ENCODE assay signal across 36 cellular contexts in the genomic region with DNA sequence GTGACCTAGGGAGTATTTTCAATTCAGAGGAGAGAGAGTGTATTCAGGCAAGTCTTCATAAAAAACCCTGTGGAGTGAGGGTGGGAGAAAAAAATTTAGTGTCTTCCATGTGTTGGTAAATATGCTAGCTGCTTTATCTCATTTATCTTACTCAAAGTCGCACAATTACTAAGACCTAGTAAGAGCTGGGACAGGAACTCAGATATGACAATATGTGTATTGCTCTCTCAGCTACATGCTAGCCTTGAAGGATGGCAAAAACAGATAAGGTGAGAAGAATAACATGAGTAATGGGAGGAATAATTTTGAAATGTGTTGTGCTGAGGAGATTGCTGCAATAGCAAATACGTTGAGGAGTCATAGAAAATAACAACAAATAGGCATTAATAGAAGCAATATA.
DNase-seq lines count a peak whose midpoint lies in the region; ATAC-seq, FAIRE-seq and TF ChIP-seq lines count a peak whose summit lies in the region.
"Had no signal": no experiment of that assay in that cellular context is flagged by ENCODE, and none has a peak within 500 bp of the region (broad histone marks: within the 10 kb centered on the region; RNA-seq: fewer than 3 reads in every experiment).

No MANE protein-coding gene starts in this region.

- H3K79me2 ChIP-seq in astrocyte (ENCODE audit: insufficient read depth, low read length) (no peaks in the 10 kb centered on the region), K562 (ENCODE audit: control insufficient read depth, insufficient read depth, low read length) (no peaks in the 10 kb centered on the region), H1 (ENCODE audit: control insufficient read depth in 1 of 2, insufficient read depth in 2 of 2, low read length in 2 of 2) (no peaks in the 10 kb centered on the region)

- H3K4me3 ChIP-seq in astrocyte (ENCODE audit: insufficient read depth, low read depth, low read length): no peak overlapping the region
- H3K4me3 ChIP-seq in K562: no peak overlapping the region
- H3K4me3 ChIP-seq in H1 (ENCODE audit: extremely low read depth in 1 of 4, insufficient read depth in 2 of 4, low read depth in 3 of 4, low read length in 4 of 4): no peak overlapping the region
- H3K4me3 ChIP-seq: A549; BLaER1; BLaER1 treated with 17β-estradiol and CSF1 and Interleukin-3, amounts not matched to agents 10 nM and 100 nM had no signal

- no peak overlapping the region for H3K27ac Mint-ChIP-seq in astrocyte (ENCODE audit: unreplicated experiment)
- H3K27ac Mint-ChIP-seq: B cell; CD14-positive monocyte; CD4-positive, alpha-beta memory T cell; CD4-positive, alpha-beta T cell; CD4-positive, CD25-positive, alpha-beta regulatory T cell; CD8-positive, alpha-beta memory T cell; CD8-positive, alpha-beta T cell had no signal

- H2AFZ ChIP-seq in astrocyte (ENCODE audit: low read depth, low read length): no peak overlapping the region
- no peak overlapping the region for H2AFZ ChIP-seq in K562 (ENCODE audit: low read depth, low read length)
- no peak overlapping the region for H2AFZ ChIP-seq in H1 (ENCODE audit: low read length)

- H3K9me3 ChIP-seq in astrocyte (ENCODE audit: insufficient read depth, low read depth, low read length) (no peaks in the 10 kb centered on the region), K562 (replicated peaks; ENCODE audit: control insufficient read depth, insufficient read depth, low read depth, low read length) (no peaks in the 10 kb centered on the region), H1 (ENCODE audit: insufficient read depth in 2 of 2, low read depth in 1 of 2, low read length in 1 of 2) (no peaks in the 10 kb centered on the region)
- H3K9me3 ChIP-seq: A549, BE2C, Caco-2 had no signal

- H3K23me2 ChIP-seq in H1 (ENCODE audit: low read depth, low read length): no peaks in the 10 kb centered on the region

- H3K4me2 ChIP-seq in astrocyte (ENCODE audit: low read length) (no peak overlapping the region), K562 (ENCODE audit: insufficient read depth, low read length) (no peak overlapping the region), H1 (ENCODE audit: insufficient read depth in 1 of 2, low read depth in 2 of 2, low read length in 2 of 2) (no peak overlapping the region)
- H3K4me2 ChIP-seq: A549; BLaER1; BLaER1 treated with 17β-estradiol and CSF1 and Interleukin-3, amounts not matched to agents 10 nM and 100 nM had no signal

- H2BK12ac ChIP-seq in H1 (ENCODE audit: low read depth, low read length): no peak overlapping the region

- no peak overlapping the region for H3K4me3 Mint-ChIP-seq in astrocyte (ENCODE audit: unreplicated experiment)
- H3K4me3 Mint-ChIP-seq: B cell; CD14-positive monocyte; CD4-positive, alpha-beta memory T cell; CD4-positive, alpha-beta T cell; CD4-positive, CD25-positive, alpha-beta regulatory T cell; CD8-positive, alpha-beta memory T cell; CD8-positive, alpha-beta T cell had no signal

- no peak overlapping the region for H4K8ac ChIP-seq in H1 (ENCODE audit: extremely low read depth, insufficient read depth, low read length)

- no peaks in the 10 kb centered on the region for H3K9me1 ChIP-seq in K562 (ENCODE audit: control insufficient read depth, insufficient read depth, low read length)

- ATAC-seq in K562 (peak; percentile 61), GM21737 (IDR thresholded peaks at IDR 0.05; ENCODE audit: unreplicated experiment) (no peak), HG02852 (IDR thresholded peaks at IDR 0.05; ENCODE audit: unreplicated experiment) (no peak)
- ATAC-seq: A549; CD8-positive, alpha-beta T cell had no signal

- intact Hi-C loops in K562 (cut with micrococcal nuclease): no loop called here

- 5% methylated on average over 2 of the region's 2 CpGs for WGBS in K562 (ENCODE audit: insufficient coverage, low coverage, missing lambda C conversion rate)
- 92% methylated on average over 2 of the region's 2 CpGs; no CpG with 5 or more reads in 1 of the 2 experiments for WGBS in H1 (ENCODE audit: extremely low coverage in 1 of 2, insufficient coverage in 1 of 2, insufficient read length in 1 of 2, insufficient replicate concordance in 2 of 2, low coverage in 1 of 2, low lambda C conversion rate in 2 of 2, missing lambda C conversion rate in 1 of 2), 2 experiments

- H2AK5ac ChIP-seq in H1 (ENCODE audit: low read depth, low read length): no peak overlapping the region

- TF ChIP-seq EP300 in K562 (IDR thresholded peaks at IDR 0.05; ENCODE audit: low read length) (no peak), H1 (IDR thresholded peaks at IDR 0.05; ENCODE audit: borderline replicate concordance in 1 of 2, low read depth in 2 of 2, low read length in 2 of 2) (no peak)

- TF ChIP-seq RAD21 in K562 (CRISPR knock-in tag; conservative IDR thresholded peaks at IDR 0.05 in 1 of 2, IDR thresholded peaks at IDR 0.05 in 1 of 2) (no peak), H1 (IDR thresholded peaks at IDR 0.05 in 1 of 2, conservative IDR thresholded peaks at IDR 0.05 in 1 of 2; ENCODE audit: low read depth in 2 of 2, low read length in 2 of 2) (no peak)

- H3K23ac ChIP-seq in H1 (ENCODE audit: insufficient read length): no peak overlapping the region

- no peaks in the 10 kb centered on the region for H3K27me3 Mint-ChIP-seq in astrocyte (ENCODE audit: low read depth, unreplicated experiment)
- H3K27me3 Mint-ChIP-seq: B cell; CD4-positive, alpha-beta T cell; CD4-positive, CD25-positive, alpha-beta regulatory T cell had no signal

- H2BK5ac ChIP-seq in H1 (ENCODE audit: low read depth, low read length): no peak overlapping the region

- FAIRE-seq in astrocyte (lab: Jason Lieb, UNC) (peak; percentile 23), K562 (lab: Jason Lieb, UNC) (peak; percentile 55), H1 (lab: Jason Lieb, UNC) (no peak)
- FAIRE-seq: A204.1, A549, D721Med had no signal

- POLR2A ChIA-PET in K562 (lab: Yijun Ruan, JAX) (no interaction called here), H1 (lab: Charles Lee; ENCODE audit: partially characterized antibody) (no interaction called here)

- no peaks in the 10 kb centered on the region for H3K4me1 Mint-ChIP-seq in astrocyte (ENCODE audit: low read depth, unreplicated experiment)
- H3K4me1 Mint-ChIP-seq: B cell; CD14-positive monocyte; CD4-positive, alpha-beta memory T cell; CD4-positive, CD25-positive, alpha-beta regulatory T cell; CD8-positive, alpha-beta memory T cell had no signal

- CTCF ChIA-PET in K562 (lab: Yijun Ruan, JAX; ENCODE audit: low intra/inter-chr PET ratio): no interaction called here
- CTCF ChIA-PET in H1 (lab: Charles Lee; ENCODE audit: partially characterized antibody): no interaction called here

- TF ChIP-seq POLR2A in K562 (conservative IDR thresholded peaks at IDR 0.05) (no peak), H1 (IDR thresholded peaks at IDR 0.05; ENCODE audit: control extremely low read depth in 1 of 2, low read depth in 2 of 2, low read length in 2 of 2) (no peak)

- TF ChIP-seq CTCF in astrocyte (IDR thresholded peaks at IDR 0.05; ENCODE audit: insufficient read depth, low read depth, low read length) (no peak), K562 (IDR thresholded peaks at IDR 0.05 in 2 of 3, conservative IDR thresholded peaks at IDR 0.05 in 1 of 3; ENCODE audit: insufficient read depth in 2 of 3, low read depth in 1 of 3, low read length in 3 of 3) (no peak), H1 (IDR thresholded peaks at IDR 0.05; ENCODE audit: control extremely low read depth in 1 of 3, insufficient read depth in 1 of 3, low read depth in 1 of 3, low read length in 3 of 3) (no peak)

- no peak overlapping the region for H3K56ac ChIP-seq in H1 (replicated peaks; ENCODE audit: insufficient read length, low read depth, low read length)

- H4K5ac ChIP-seq in H1 (ENCODE audit: insufficient read length, low read depth, low read length): no peak overlapping the region

- no peak overlapping the region for H3K9ac ChIP-seq in astrocyte (ENCODE audit: low read length)
- H3K9ac ChIP-seq in K562 (ENCODE audit: insufficient read depth in 1 of 2, low read depth in 2 of 2, low read length in 2 of 2): no peak overlapping the region
- H3K9ac ChIP-seq in H1 (replicated peaks in 1 of 4; ENCODE audit: extremely low read depth in 1 of 4, low read depth in 3 of 4, low read length in 3 of 4): no peak overlapping the region
- H3K9ac ChIP-seq: BLaER1; BLaER1 treated with 17β-estradiol and CSF1 and Interleukin-3, amounts not matched to agents 10 nM and 100 nM had no signal

- H3K4me1 ChIP-seq in astrocyte (ENCODE audit: insufficient read depth, low read length): no peaks in the 10 kb centered on the region
- peaks cover 0 to 4% of the 10 kb centered on the region in 2 experiments; a peak in 2 of 5 replicates for H3K4me1 ChIP-seq in K562 (replicated peaks in 1 of 2; ENCODE audit: control insufficient read depth in 2 of 2, insufficient read depth in 2 of 2, low read length in 2 of 2)
- peaks cover 0 to 2% (median 0%) of the 10 kb centered on the region in 4 experiments; a peak in 1 of 7 replicates for H3K4me1 ChIP-seq in H1 (replicated peaks in 1 of 4; ENCODE audit: control insufficient read depth in 3 of 4, insufficient read depth in 4 of 4, low read length in 3 of 4)
- H3K4me1 ChIP-seq: A549; BE2C; BLaER1; BLaER1 treated with 17β-estradiol and CSF1 and Interleukin-3, amounts not matched to agents 10 nM and 100 nM; Caco-2 had no signal

- H4K20me1 ChIP-seq in astrocyte (ENCODE audit: insufficient read depth, low read length) (no peaks in the 10 kb centered on the region), K562 (replicated peaks; ENCODE audit: control insufficient read depth, insufficient read depth, low read length) (no peaks in the 10 kb centered on the region), H1 (replicated peaks in 1 of 2; ENCODE audit: control insufficient read depth in 1 of 2, insufficient read depth in 2 of 2, low read length in 2 of 2) (no peaks in the 10 kb centered on the region)
- H4K20me1 ChIP-seq: BLaER1; BLaER1 treated with 17β-estradiol and CSF1 and Interleukin-3, amounts not matched to agents 10 nM and 100 nM had no signal

- no peak overlapping the region for H2BK20ac ChIP-seq in H1 (ENCODE audit: low read length)

- no peaks in the 10 kb centered on the region for H3K79me1 ChIP-seq in H1 (ENCODE audit: low read depth, low read length)

- no peak overlapping the region for H3K18ac ChIP-seq in H1 (ENCODE audit: extremely low read depth, low read length)

- peaks cover 8% of the 10 kb centered on the region for H3K9me3 Mint-ChIP-seq in astrocyte (ENCODE audit: unreplicated experiment)

- no peaks in the 10 kb centered on the region for H3K36me3 ChIP-seq in astrocyte (ENCODE audit: insufficient read depth, low read length)
- no peaks in the 10 kb centered on the region for H3K36me3 ChIP-seq in K562 (ENCODE audit: control insufficient read depth, insufficient read depth, low read length)
- no peaks in the 10 kb centered on the region for H3K36me3 ChIP-seq in H1 (ENCODE audit: control insufficient read depth in 2 of 4, insufficient read depth in 4 of 4, low read length in 3 of 4)
- H3K36me3 ChIP-seq: BE2C; BLaER1; BLaER1 treated with 17β-estradiol and CSF1 and Interleukin-3, amounts not matched to agents 10 nM and 100 nM had no signal

- no peak overlapping the region for H4K91ac ChIP-seq in H1 (replicated peaks; ENCODE audit: insufficient read length, low read length)

- DNase-seq in OCI-M1 (lab: John Stamatoyannopoulos, UW): peak; percentile 4
- no peak for DNase-seq in astrocyte (ENCODE audit: low read depth)
- DNase-seq in K562 (ENCODE audit: extremely low read depth in 1 of 4, low spot score in 3 of 4): peak in 2 of 4 experiments; percentile 7 to 27
- DNase-seq in H1 (ENCODE audit: low read depth in 1 of 2, low spot score in 2 of 2): no peak
- no peak for DNase-seq in KG1 (lab: John Stamatoyannopoulos, UW)
- no peak for DNase-seq in stimulated activated naive CD4-positive, alpha-beta T cell (lab: John Stamatoyannopoulos, UW)
- DNase-seq: 8988T; ACHN; AML-193; BE2C; Caco-2; Calu3; CD4-positive, alpha-beta memory T cell; CD4-positive, alpha-beta T cell; CD4-positive, CD25-positive, alpha-beta regulatory T cell; CD8-positive, alpha-beta memory T cell; CD8-positive, alpha-beta T cell; COR-L47; DMS 273 treated with DMSO at 0.1 percent for 48 hours; DMS153; DMS53; DMS79; DMS79 treated with DMSO at 0.1 percent for 48 hours; DND-41; EL had no signal

- BruUV-seq in K562 (replicated peaks; lab: Mats Ljungman, UMichigan): no TSS peak

- no peaks in the 10 kb centered on the region for H3K27me3 ChIP-seq in astrocyte (ENCODE audit: insufficient read depth, low read length)
- H3K27me3 ChIP-seq in K562 (ENCODE audit: control insufficient read depth in 2 of 2, insufficient read depth in 2 of 2, low read length in 2 of 2): no peaks in the 10 kb centered on the region
- H3K27me3 ChIP-seq in H1 (replicated peaks in 1 of 4; ENCODE audit: control insufficient read depth in 3 of 4, extremely low read depth in 1 of 4, insufficient read depth in 3 of 4, low read length in 3 of 4): no peaks in the 10 kb centered on the region
- H3K27me3 ChIP-seq: BE2C had no signal

- no peak overlapping the region for H3K14ac ChIP-seq in H1 (ENCODE audit: insufficient read length)

- H3K36me3 Mint-ChIP-seq in astrocyte (ENCODE audit: low read depth, unreplicated experiment): no peaks in the 10 kb centered on the region
- H3K36me3 Mint-ChIP-seq: CD14-positive monocyte; CD4-positive, alpha-beta memory T cell; CD4-positive, CD25-positive, alpha-beta regulatory T cell; CD8-positive, alpha-beta T cell had no signal

- no peak overlapping the region for H2BK15ac ChIP-seq in H1 (ENCODE audit: low read length)

- no peak overlapping the region for H3K4ac ChIP-seq in H1 (replicated peaks; ENCODE audit: insufficient read length, low read depth, low read length)

- H3K27ac ChIP-seq in astrocyte (ENCODE audit: low read depth, low read length): no peak overlapping the region
- no peak overlapping the region for H3K27ac ChIP-seq in K562 (ENCODE audit: extremely low read depth, low read depth, low read length)
- no peak overlapping the region for H3K27ac ChIP-seq in H1 (ENCODE audit: low read depth, low read length)
- H3K27ac ChIP-seq: 22Rv1; A549; BLaER1; BLaER1 treated with 17β-estradiol and CSF1 and Interleukin-3, amounts not matched to agents 10 nM and 100 nM; C4-2B had no signal

- H2BK120ac ChIP-seq in H1 (replicated peaks; ENCODE audit: low read depth, low read length): peak overlapping the region; percentile 43

- in situ Hi-C loops in K562 (cut with MboI): no loop called here
